Comparison of ENCODE assay signal across 23 cellular contexts in genomic region chr5:74052441-74052840, GRCh38.
"Had no signal": no experiment of that assay in that cellular context is flagged by ENCODE, and none has a peak within 500 bp of the region (broad histone marks: within the 10 kb centered on the region; RNA-seq: fewer than 3 reads in every experiment).

No MANE protein-coding gene starts in this region.

- H3K36me3 ChIP-seq: neutrophil, ovary, prostate gland, upper lobe of left lung had no signal

- H3K4me3 ChIP-seq: ovary, prostate gland, testis, upper lobe of left lung had no signal

- H3K27ac ChIP-seq: neutrophil, ovary, prostate gland, testis, upper lobe of left lung had no signal

- H3K27me3 ChIP-seq: ovary, testis, upper lobe of left lung had no signal

- H3K9me3 Mint-ChIP-seq: activated naive CD4-positive, alpha-beta T cell treated with anti-CD3 and anti-CD28 coated beads, Interleukin-2, amount 10 ng/mL, durations not matched to agents 7 days and 5 days; activated T-cell treated with anti-CD3 and anti-CD28 coated beads, Interleukin-2, amount 50 U/mL, for 4 hours; dendritic cell treated with granulocyte-macrophage colony-stimulating factor and Interleukin-4, amounts not matched to agents 40 ng/mL and 50 ng/mL, for 4 days; natural killer cell treated with Interleukin-12 subunit alpha and Interleukin-12 subunit beta and Interleukin-15 and Interleukin-18, amount 100 ng/mL, for 72 hours had no signal

- H3K9me3 ChIP-seq: neutrophil, ovary, prostate gland, testis, upper lobe of left lung had no signal

- ATAC-seq: activated T-cell treated with anti-CD3 and anti-CD28 coated beads, Interleukin-2, amount 50 U/mL, for 4 hours; left ventricle myocardium superior; natural killer cell treated with Interleukin-12 subunit alpha and Interleukin-12 subunit beta and Interleukin-15 and Interleukin-18, amount 100 ng/mL, for 72 hours had no signal

- H3K4me1 Mint-ChIP-seq: activated naive CD4-positive, alpha-beta T cell treated with anti-CD3 and anti-CD28 coated beads, Interleukin-2, amount 10 ng/mL, durations not matched to agents 7 days and 5 days had no signal

- DNase-seq: activated CD4-positive, alpha-beta T cell treated with anti-CD3 and anti-CD28 coated beads, Interleukin-2, amount 50 U/mL, for 4 hours; activated CD8-positive, alpha-beta memory T cell treated with anti-CD3 and anti-CD28 coated beads for 24 hours; activated CD8-positive, alpha-beta memory T cell treated with anti-CD3 and anti-CD28 coated beads, Interleukin-2, amount 50 U/mL, for 4 hours; activated effector memory CD4-positive, alpha-beta T cell treated with Interleukin-2 at 50 U/mL for 16 hours; activated naive CD4-positive, alpha-beta T cell treated with anti-CD3 and anti-CD28 coated beads, Interleukin-2, amount 10 ng/mL, durations not matched to agents 7 days and 5 days; activated T-cell treated with anti-CD3 and anti-CD28 coated beads, Interleukin-2, amount 50 U/mL, for 4 hours; amygdala; effector CD4-positive, alpha-beta T cell; foreskin melanocyte; head of caudate nucleus; hypothalamus; left ventricle myocardium superior; ovary; stimulated activated CD4-positive, alpha-beta T cell treated with anti-CD3 and anti-CD28 coated beads, Interleukin-2, amount 100 ng/mL, for 48 hours; stimulated activated CD8-positive, alpha-beta memory T cell treated with anti-CD3 and anti-CD28 coated beads, Interleukin-4, amount 100 ng/mL, for 48 hours; stimulated activated naive CD4-positive, alpha-beta T cell; T-helper 1 cell; testis; upper lobe of left lung had no signal

- H3K4me1 ChIP-seq: prostate gland had no signal

- H3K36me3 Mint-ChIP-seq: activated naive CD4-positive, alpha-beta T cell treated with anti-CD3 and anti-CD28 coated beads, Interleukin-2, amount 10 ng/mL, durations not matched to agents 7 days and 5 days; natural killer cell treated with Interleukin-12 subunit alpha and Interleukin-12 subunit beta and Interleukin-15 and Interleukin-18, amount 100 ng/mL, for 72 hours had no signal

- H3K4me3 Mint-ChIP-seq: activated naive CD4-positive, alpha-beta T cell treated with anti-CD3 and anti-CD28 coated beads, Interleukin-2, amount 10 ng/mL, durations not matched to agents 7 days and 5 days; activated T-cell treated with anti-CD3 and anti-CD28 coated beads, Interleukin-2, amount 50 U/mL, for 4 hours; dendritic cell treated with granulocyte-macrophage colony-stimulating factor and Interleukin-4, amounts not matched to agents 40 ng/mL and 50 ng/mL, for 4 days; natural killer cell treated with Interleukin-12 subunit alpha and Interleukin-12 subunit beta and Interleukin-15 and Interleukin-18, amount 100 ng/mL, for 72 hours had no signal

- H3K27ac Mint-ChIP-seq: activated naive CD4-positive, alpha-beta T cell treated with anti-CD3 and anti-CD28 coated beads, Interleukin-2, amount 10 ng/mL, durations not matched to agents 7 days and 5 days; dendritic cell treated with granulocyte-macrophage colony-stimulating factor and Interleukin-4, amounts not matched to agents 40 ng/mL and 50 ng/mL, for 4 days; natural killer cell treated with Interleukin-12 subunit alpha and Interleukin-12 subunit beta and Interleukin-15 and Interleukin-18, amount 100 ng/mL, for 72 hours had no signal
